Comparison of ENCODE assay signal across 17 cellular contexts in the genomic region with DNA sequence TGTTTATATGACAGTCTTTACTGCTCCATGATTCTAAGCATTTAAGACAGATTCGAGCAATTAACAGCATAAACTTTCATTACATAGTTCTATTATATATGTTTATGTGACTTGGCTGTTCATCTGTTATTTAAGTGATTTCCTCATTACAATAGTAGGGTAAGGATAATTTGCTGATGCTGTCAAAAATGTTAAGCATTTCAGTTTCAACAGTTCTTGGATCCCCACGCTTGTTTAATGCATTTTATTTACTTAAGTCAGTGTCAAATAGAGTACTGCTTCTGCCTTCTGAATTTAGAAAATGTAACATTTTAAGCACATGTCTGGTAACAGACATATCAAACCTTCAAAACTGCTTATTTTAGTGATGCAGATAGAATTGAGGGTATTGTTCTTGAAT. TPM values are rescaled to one million over a fixed set of nuclear protein-coding genes. Genes with fewer than 3 reads are reported as not detected.
A peak's percentile ranks its signal among the peaks of the same experiment; 100 is the strongest.
DNase-seq lines count a peak whose midpoint lies in the region; ATAC-seq, FAIRE-seq and TF ChIP-seq lines count a peak whose summit lies in the region.
"Had no signal": no experiment of that assay in that cellular context is flagged by ENCODE, and none has a peak within 500 bp of the region (broad histone marks: within the 10 kb centered on the region; RNA-seq: fewer than 3 reads in every experiment).

No MANE protein-coding gene starts in this region.

- no peak for TF ChIP-seq CTCF in IMR-90 (conservative IDR thresholded peaks at IDR 0.05; ENCODE audit: low read depth, low read length)
- TF ChIP-seq CTCF in astrocyte (IDR thresholded peaks at IDR 0.05; ENCODE audit: insufficient read depth, low read depth, low read length), result no peak
- TF ChIP-seq CTCF in hepatocyte (IDR thresholded peaks at IDR 0.05; ENCODE audit: poor library complexity), result no peak

- no peak overlapping the region for H3K4ac ChIP-seq in IMR-90 (ENCODE audit: low read depth, low read length)

- H3K27me3 ChIP-seq in IMR-90 (ENCODE audit: control insufficient read depth, insufficient read depth, low read length) (no peaks in the 10 kb centered on the region), astrocyte (ENCODE audit: insufficient read depth, low read length) (no peaks in the 10 kb centered on the region), hepatocyte (no peaks in the 10 kb centered on the region)

- no TSS peak for BruUV-seq in IMR-90 (replicated peaks; lab: Mats Ljungman, UMichigan)

- TF ChIP-seq RAD21 in IMR-90 (IDR thresholded peaks at IDR 0.05; ENCODE audit: low read length), result no peak

- POLR2A ChIA-PET in IMR-90 (lab: Charles Lee; ENCODE audit: unreplicated experiment), result no interaction called here

- peak; percentile 66 for FAIRE-seq in astrocyte (lab: Jason Lieb, UNC)

- H3K9me1 ChIP-seq in IMR-90 (ENCODE audit: insufficient read depth, low read length), result 0 out of 2 replicates have a peak, but pooled peaks cover 3% of the 10 kb centered on the region

- no peaks in the 10 kb centered on the region for H4K20me1 ChIP-seq in IMR-90 (ENCODE audit: insufficient read depth, low read length)
- peaks cover 12% of the 10 kb centered on the region for H4K20me1 ChIP-seq in astrocyte (ENCODE audit: insufficient read depth, low read length)
- H4K20me1 ChIP-seq in hepatocyte (ENCODE audit: insufficient read depth, poor library complexity, severe bottlenecking), result no peaks in the 10 kb centered on the region

- H4K5ac ChIP-seq in IMR-90 (ENCODE audit: low read depth, low read length), result no peak overlapping the region

- dilution Hi-C loops in IMR-90 (cut with HindIII; ENCODE audit: low sequenced_read_pairs, unreplicated experiment), result no loop called here

- no peaks in the 10 kb centered on the region for H3K9me3 Mint-ChIP-seq in astrocyte (ENCODE audit: unreplicated experiment)
- H3K9me3 Mint-ChIP-seq: T-helper 1 cell treated with Interleukin-12 subunit alpha and Interleukin-12 subunit beta and Interleukin-4 antibody, amounts not matched to agents 30 μg/mL and 1 μg/mL, for 36 hours; type B pancreatic cell had no signal

- H2AK5ac ChIP-seq in IMR-90 (ENCODE audit: low read depth, low read length), result no peak overlapping the region

- H3K27ac ChIP-seq in IMR-90 (ENCODE audit: insufficient read depth, low read length) (no peak overlapping the region), astrocyte (ENCODE audit: low read depth, low read length) (no peak overlapping the region), hepatocyte (peak overlapping the region; percentile 13)
- H3K27ac ChIP-seq: spleen had no signal

- in situ Hi-C loops in IMR-90 (cut with MboI; ENCODE audit: low sequenced_read_pairs), result loop anchor here (10.0 kb wide), 1 partner anchor 345 kb away; no protein-coding TSS in a partner anchor

- H4K8ac ChIP-seq in IMR-90 (ENCODE audit: low read depth in 2 of 2, low read length in 2 of 2), result no peak overlapping the region

- intact Hi-C loops in IMR-90 (cut with micrococcal nuclease), result loop anchor here (10.0 kb wide), 1 partner anchor 655 kb away; no protein-coding TSS in a partner anchor

- CTCF ChIA-PET in IMR-90 (lab: Yijun Ruan, JAX), result interaction anchor here (0.9 to 1.1 kb wide), 2 partner anchors 10 to 16 kb away, joined by 3 read pairs; no protein-coding TSS in a partner anchor

- H3K27me3 Mint-ChIP-seq in astrocyte (ENCODE audit: low read depth, unreplicated experiment), result no peaks in the 10 kb centered on the region
- H3K27me3 Mint-ChIP-seq: type B pancreatic cell had no signal

- H3K9me3 ChIP-seq in IMR-90 (ENCODE audit: control insufficient read depth, insufficient read depth, low read length), result no peaks in the 10 kb centered on the region
- H3K9me3 ChIP-seq in astrocyte (ENCODE audit: insufficient read depth, low read depth, low read length), result no peaks in the 10 kb centered on the region
- H3K9me3 ChIP-seq in hepatocyte (ENCODE audit: low read depth), result no peaks in the 10 kb centered on the region
- H3K9me3 ChIP-seq: spleen had no signal

- H2AFZ ChIP-seq in IMR-90 (replicated peaks; ENCODE audit: low read length, poor library complexity) (no peak overlapping the region), astrocyte (ENCODE audit: low read depth, low read length) (no peak overlapping the region), hepatocyte (no peak overlapping the region)

- peaks cover 21 to 57% of the 10 kb centered on the region in 2 experiments; a peak in 3 of 4 replicates for H3K79me1 ChIP-seq in IMR-90 (ENCODE audit: low read depth in 1 of 2, low read length in 2 of 2)

- WGBS in IMR-90 (ENCODE audit: extremely low coverage in 2 of 2, insufficient read length in 1 of 2), 2 experiments, result no CpG with 5 or more reads among the region's 2 CpGs
- WGBS in hepatocyte (ENCODE audit: low lambda C conversion rate, missing lambda C conversion rate), result 43% methylated on average over 2 of the region's 2 CpGs

- no peak overlapping the region for H3K14ac ChIP-seq in IMR-90 (replicated peaks; ENCODE audit: low read depth, low read length)

- H3K27ac Mint-ChIP-seq in astrocyte (ENCODE audit: unreplicated experiment), result no peak overlapping the region
- H3K27ac Mint-ChIP-seq: T-helper 1 cell treated with Interleukin-12 subunit alpha and Interleukin-12 subunit beta and Interleukin-4 antibody, amounts not matched to agents 30 μg/mL and 1 μg/mL, for 36 hours; type B pancreatic cell had no signal

- no peak overlapping the region for H3K23ac ChIP-seq in IMR-90 (ENCODE audit: low read depth, low read length)

- H2BK20ac ChIP-seq in IMR-90 (ENCODE audit: low read depth, low read length), result no peak overlapping the region

- H3K9me2 ChIP-seq in hepatocyte (replicated peaks; ENCODE audit: insufficient read depth), result no peaks in the 10 kb centered on the region

- H2BK120ac ChIP-seq in IMR-90 (ENCODE audit: low read depth, low read length), result no peak overlapping the region

- H3K36me3 Mint-ChIP-seq in astrocyte (ENCODE audit: low read depth, unreplicated experiment), result no peaks in the 10 kb centered on the region

- DNase-seq in IMR-90 (no peak), astrocyte (ENCODE audit: low read depth) (no peak), hepatocyte (ENCODE audit: low spot score) (no peak), superior temporal gyrus (ENCODE audit: extremely low spot score) (peak; percentile 54), NCI-H82 (lab: John Stamatoyannopoulos, UW) (no peak), COLO829 (ENCODE audit: low spot score) (no peak)
- DNase-seq: activated CD4-positive, alpha-beta T cell treated with anti-CD3 and anti-CD28 coated beads for 48 hours; activated effector memory CD4-positive, alpha-beta T cell treated with Interleukin-2 at 50 U/mL for 16 hours; Calu3; NCI-H146; NCI-H524 treated with DMSO at 0.1 percent for 48 hours; SIG-M5; spleen; stimulated activated CD4-positive, alpha-beta T cell treated with anti-CD3 and anti-CD28 coated beads, Interleukin-4, amount 100 ng/mL, for 4 hours had no signal

- no peak overlapping the region for H2AK9ac ChIP-seq in IMR-90 (replicated peaks; ENCODE audit: low read depth, low read length, poor library complexity)

- peak overlapping the region; percentile 15 for H3K4me2 ChIP-seq in IMR-90 (ENCODE audit: low read depth, low read length)
- no peak overlapping the region for H3K4me2 ChIP-seq in astrocyte (ENCODE audit: low read length)
- H3K4me2 ChIP-seq in hepatocyte, result peak overlapping the region; percentile 45

- H2BK5ac ChIP-seq in IMR-90 (ENCODE audit: low read depth, low read length, poor library complexity, severe bottlenecking), result peak overlapping the region; percentile 61

- ATAC-seq in IMR-90 (ENCODE audit: low read depth) (peak; percentile 32), HG03159 (IDR thresholded peaks at IDR 0.05; ENCODE audit: unreplicated experiment) (no peak)

- H3K4me3 Mint-ChIP-seq in astrocyte (ENCODE audit: unreplicated experiment), result no peak overlapping the region
- H3K4me3 Mint-ChIP-seq: T-helper 1 cell treated with Interleukin-12 subunit alpha and Interleukin-12 subunit beta and Interleukin-4 antibody, amounts not matched to agents 30 μg/mL and 1 μg/mL, for 36 hours; type B pancreatic cell had no signal

- peaks cover 19% of the 10 kb centered on the region for H3K4me1 Mint-ChIP-seq in astrocyte (ENCODE audit: low read depth, unreplicated experiment)

- no peak overlapping the region for H3K18ac ChIP-seq in IMR-90 (ENCODE audit: low read depth, low read length)

- H3K36me3 ChIP-seq in IMR-90 (ENCODE audit: control insufficient read depth, insufficient read depth, low read length) (peaks cover 3% of the 10 kb centered on the region; the same call in 1 of the 2 replicates), astrocyte (ENCODE audit: insufficient read depth, low read length) (peaks cover 4% of the 10 kb centered on the region), hepatocyte (replicated peaks; ENCODE audit: insufficient read depth, low read depth) (no peaks in the 10 kb centered on the region)
- H3K36me3 ChIP-seq: spleen had no signal

- H3K4me3 ChIP-seq in IMR-90 (ENCODE audit: insufficient read depth, low read depth, low read length), result no peak overlapping the region
- H3K4me3 ChIP-seq in astrocyte (ENCODE audit: insufficient read depth, low read depth, low read length), result no peak overlapping the region
- no peak overlapping the region for H3K4me3 ChIP-seq in hepatocyte
- H3K4me3 ChIP-seq: spleen had no signal

- no peak overlapping the region for H3K56ac ChIP-seq in IMR-90 (ENCODE audit: extremely low read depth, insufficient read depth, low read length)

- no peak overlapping the region for H2BK15ac ChIP-seq in IMR-90 (ENCODE audit: low read depth, low read length)

- H4K91ac ChIP-seq in IMR-90 (ENCODE audit: insufficient read depth, low read depth, low read length), result no peak overlapping the region

- TF ChIP-seq POLR2A in IMR-90 (IDR thresholded peaks at IDR 0.05; ENCODE audit: low read depth, low read length), result no peak

- peaks cover 6% of the 10 kb centered on the region; the same call in 1 of the 2 replicates for H3K4me1 ChIP-seq in IMR-90 (ENCODE audit: control insufficient read depth, insufficient read depth, low read length)
- no peaks in the 10 kb centered on the region for H3K4me1 ChIP-seq in astrocyte (ENCODE audit: insufficient read depth, low read length)
- peaks cover 11% of the 10 kb centered on the region for H3K4me1 ChIP-seq in hepatocyte (ENCODE audit: insufficient read depth)

- H3K79me2 ChIP-seq in astrocyte (ENCODE audit: insufficient read depth, low read length) (peaks cover 91% of the 10 kb centered on the region), hepatocyte (peaks cover 67% of the 10 kb centered on the region)

- no peak overlapping the region for H3K9ac ChIP-seq in IMR-90 (ENCODE audit: low read depth, low read length)
- H3K9ac ChIP-seq in astrocyte (ENCODE audit: low read length), result no peak overlapping the region

TF ChIP-seq in IMR-90, 13 proteins besides CTCF, POLR2A, EP300 and RAD21:
- no peak for TF ChIP-seq RFX5 (IDR thresholded peaks at IDR 0.05; ENCODE audit: low read depth, low read length)
- peak; percentile 85 for TF ChIP-seq MAFK (IDR thresholded peaks at IDR 0.05; ENCODE audit: low read depth, low read length)

RNA-seq across cellular contexts. Expression of gene TCF4, which starts 8.1 kb away (rescaled TPM):
- total RNA-seq in IMR-90 (2012; rRNA removed) (83.9 and 87.1 TPM in 2 replicates), astrocyte (105 and 115 TPM in 2 replicates), hepatocyte (57.8 and 65.2 TPM in 2 replicates)
- polyA plus RNA-seq in IMR-90 (2012; rRNA removed) (29.0 and 30.0 TPM in 2 replicates), hepatocyte (40.5 and 42.4 TPM in 2 replicates)
- polyA plus RNA-seq in IMR-90 (2012; cell fraction: cytosol; rRNA removed), result 9.9 and 15.3 TPM in 2 replicates
- polyA plus RNA-seq in IMR-90 (2012; cell fraction: nucleus; rRNA removed; ENCODE audit: low replicate concordance), result 22.4 and 46.6 TPM in 2 replicates
